1 cellular context compared by ENCODE assay signal in genomic region chr12:62396750-62397149, GRCh38.
TF ChIP-seq lines count a peak whose summit lies in the region.

No MANE protein-coding gene starts in this region.

TF ChIP-seq in SK-N-SH treated with all-trans-retinoic acid at 6 μM for 48 hours, 23 proteins besides CTCF, POLR2A, EP300 and RAD21 (continued from another document):
- no peak for TF ChIP-seq PATZ1 (CRISPR knock-in tag; IDR thresholded peaks at IDR 0.05; ENCODE audit: borderline replicate concordance)
- no peak for TF ChIP-seq CREB5 (CRISPR knock-in tag; IDR thresholded peaks at IDR 0.05; ENCODE audit: low read depth)
